26 cellular contexts compared by ENCODE assay signal in genomic region chr9:131487001-131487400, GRCh38. TPM values are rescaled to one million over a fixed set of nuclear protein-coding genes. Genes with fewer than 3 reads are reported as not detected.
"Had no signal": no experiment of that assay in that cellular context is flagged by ENCODE, and none has a peak within 500 bp of the region (broad histone marks: within the 10 kb centered on the region; RNA-seq: fewer than 3 reads in every experiment).

No MANE protein-coding gene starts in this region.

- FAIRE-seq: endothelial cell of umbilical vein, keratinocyte, pancreas had no signal

- H3K27me3 ChIP-seq: gastrocnemius medialis, heart left ventricle, pancreas, right lobe of liver, tibial artery had no signal

- H3K4me3 Mint-ChIP-seq: activated CD4-positive, alpha-beta memory T cell treated with anti-CD3 and anti-CD28 coated beads for 36 hours; activated naive CD4-positive, alpha-beta T cell treated with anti-CD3 and anti-CD28 coated beads, Interleukin-2, amount 10 ng/mL, durations not matched to agents 7 days and 5 days; nephron progenitor cell; stimulated activated naive CD8-positive, alpha-beta T cell treated with anti-CD3 and anti-CD28 coated beads, Interleukin-15, Interleukin-2, amounts not matched to agents 100 ng/mL and 50 ng/mL, for 24 hours had no signal

- H3K4me1 ChIP-seq: lower lobe of right lung, pancreas, right lobe of liver had no signal

- H3K9me3 Mint-ChIP-seq: activated CD4-positive, alpha-beta memory T cell treated with anti-CD3 and anti-CD28 coated beads for 36 hours; activated naive CD4-positive, alpha-beta T cell treated with anti-CD3 and anti-CD28 coated beads, Interleukin-2, amount 10 ng/mL, durations not matched to agents 7 days and 5 days; nephron progenitor cell; stimulated activated naive CD8-positive, alpha-beta T cell treated with anti-CD3 and anti-CD28 coated beads, Interleukin-15, Interleukin-2, amounts not matched to agents 100 ng/mL and 50 ng/mL, for 24 hours had no signal

- DNase-seq: activated CD4-positive, alpha-beta memory T cell treated with anti-CD3 and anti-CD28 coated beads for 36 hours; activated CD4-positive, alpha-beta T cell treated with anti-CD3 and anti-CD28 coated beads for 48 hours; activated effector memory CD4-positive, alpha-beta T cell treated with anti-CD3 and anti-CD28 coated beads, Interleukin-2, amount 50 U/mL, for 16 hours; activated naive CD4-positive, alpha-beta T cell treated with anti-CD3 and anti-CD28 coated beads, Interleukin-2, amount 10 ng/mL, durations not matched to agents 7 days and 5 days; amygdala; dermis blood vessel endothelial cell; effector CD8-positive, alpha-beta T cell; gastrocnemius medialis; mesendoderm; nephron progenitor cell; right lobe of liver; stimulated activated CD4-positive, alpha-beta T cell treated with anti-CD3 and anti-CD28 coated beads, Interleukin-1b, Interleukin-23, amount 100 ng/mL, for 48 hours; T-helper 2 cell; tibial artery had no signal

- ATAC-seq: esophagus mucosa, gastrocnemius medialis, heart left ventricle, lower lobe of right lung, mucosa of descending colon, pancreas, right lobe of liver had no signal

- H3K27ac Mint-ChIP-seq: activated CD4-positive, alpha-beta memory T cell treated with anti-CD3 and anti-CD28 coated beads for 36 hours; activated naive CD4-positive, alpha-beta T cell treated with anti-CD3 and anti-CD28 coated beads, Interleukin-2, amount 10 ng/mL, durations not matched to agents 7 days and 5 days; stimulated activated naive CD8-positive, alpha-beta T cell treated with anti-CD3 and anti-CD28 coated beads, Interleukin-15, Interleukin-2, amounts not matched to agents 100 ng/mL and 50 ng/mL, for 24 hours had no signal

- H3K27ac ChIP-seq: lower lobe of right lung, pancreas, right lobe of liver, tibial artery had no signal

- H3K27me3 Mint-ChIP-seq: activated CD4-positive, alpha-beta memory T cell treated with anti-CD3 and anti-CD28 coated beads for 36 hours; activated naive CD4-positive, alpha-beta T cell treated with anti-CD3 and anti-CD28 coated beads, Interleukin-2, amount 10 ng/mL, durations not matched to agents 7 days and 5 days; stimulated activated naive CD8-positive, alpha-beta T cell treated with anti-CD3 and anti-CD28 coated beads, Interleukin-15, Interleukin-2, amounts not matched to agents 100 ng/mL and 50 ng/mL, for 24 hours had no signal

- H3K4me1 Mint-ChIP-seq: activated naive CD4-positive, alpha-beta T cell treated with anti-CD3 and anti-CD28 coated beads, Interleukin-2, amount 10 ng/mL, durations not matched to agents 7 days and 5 days; nephron progenitor cell had no signal

- H3K9me3 ChIP-seq: gastrocnemius medialis, heart left ventricle, lower lobe of right lung, mucosa of descending colon, pancreas, right lobe of liver, tibial artery had no signal

- H3K4me3 ChIP-seq: gastrocnemius medialis, heart left ventricle, lower lobe of right lung, mucosa of descending colon, pancreas, right lobe of liver, skin epidermis, tibial artery had no signal

RNA-seq across cellular contexts. Expression of gene PRRT1B, which starts 58.3 kb away (rescaled TPM):
- total RNA-seq: activated CD4-positive, alpha-beta memory T cell treated with anti-CD3 and anti-CD28 coated beads for 36 hours; cardiac septum; dermis blood vessel endothelial cell; endothelial cell of umbilical vein; esophagus mucosa; gastrocnemius medialis; heart left ventricle; pulmonary artery endothelial cell; urinary bladder had no signal
- polyA plus RNA-seq: endothelial cell of umbilical vein, heart left ventricle, keratinocyte, urinary bladder had no signal
